In the genomic region with DNA sequence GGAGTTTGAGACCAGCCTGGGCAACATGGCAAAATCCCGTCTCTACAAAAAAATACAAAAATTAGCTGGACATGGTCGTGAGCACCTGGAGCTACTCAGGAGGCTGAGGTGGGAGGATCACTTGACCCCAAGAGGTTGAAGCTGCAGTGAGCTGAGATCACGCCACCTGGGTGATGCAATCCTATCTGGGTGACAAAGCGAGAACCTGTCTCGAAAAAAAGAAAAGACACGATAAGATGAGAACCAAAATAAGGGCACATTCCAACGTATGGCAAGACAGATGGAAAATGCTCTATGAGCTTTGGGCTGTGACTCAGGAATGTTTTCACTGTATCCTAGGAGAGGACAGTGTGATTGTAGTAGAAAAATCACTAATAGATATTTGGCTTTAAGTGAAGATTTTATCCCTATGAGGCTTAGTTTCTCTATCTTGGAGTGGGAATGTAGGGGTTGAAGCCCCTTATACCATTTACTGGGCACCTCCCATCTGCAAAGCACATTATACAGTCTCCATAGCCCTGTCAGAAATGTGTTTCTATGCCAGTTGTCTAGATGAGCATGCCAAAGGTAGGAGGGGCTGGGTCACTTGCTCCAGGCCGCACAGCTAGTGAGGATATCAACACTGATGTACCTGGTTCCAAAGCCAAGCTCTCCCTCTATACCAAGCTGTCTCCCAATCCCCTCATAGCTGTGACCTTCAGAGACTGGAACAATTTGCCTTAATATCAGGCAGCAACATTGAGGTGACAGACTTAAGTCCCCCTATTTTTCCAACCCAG, we compare ENCODE assay signal across 29 cellular contexts. TPM values are rescaled to one million over a fixed set of nuclear protein-coding genes. Genes with fewer than 3 reads are reported as not detected.
"Had no signal": no experiment of that assay in that cellular context is flagged by ENCODE, and none has a peak within 500 bp of the region (broad histone marks: within the 10 kb centered on the region; RNA-seq: fewer than 3 reads in every experiment).

No MANE protein-coding gene starts in this region.

- H3K9me3 ChIP-seq: ascending aorta, Peyer's patch had no signal

- FAIRE-seq: TTC549 had no signal

- H3K4me3 ChIP-seq: ascending aorta, cardiac muscle cell, MG63, Peyer's patch, SJCRH30, SK-N-MC had no signal

- H3K27ac ChIP-seq: ascending aorta, cardiac muscle cell, SJCRH30, SK-N-MC had no signal

- DNase-seq: activated CD4-positive, alpha-beta T cell treated with anti-CD3 and anti-CD28 coated beads for 36 hours; activated CD4-positive, alpha-beta T cell treated with anti-CD3 and anti-CD28 coated beads, Interleukin-2, amount 10 ng/mL, durations not matched to agents 7 days and 5 days; activated CD4-positive, alpha-beta T cell treated with anti-CD3 and anti-CD28 coated beads, Interleukin-2, amount 50 U/mL, for 48 hours; activated CD8-positive, alpha-beta T cell treated with anti-CD3 and anti-CD28 coated beads, Interleukin-2, amount 10 ng/mL, durations not matched to agents 7 days and 5 days; activated gamma-delta T cell; activated naive CD4-positive, alpha-beta T cell treated with Interleukin-2 at 50 U/mL for 16 hours; activated naive CD8-positive, alpha-beta T cell treated with anti-CD3 and anti-CD28 coated beads, Interleukin-2, amount 10 ng/mL, durations not matched to agents 7 days and 5 days; activated T-cell treated with anti-CD3 and anti-CD28 coated beads, Interleukin-2, amount 50 U/mL, for 24 hours; amygdala; Karpas-422; KBM-7; MG63; NCI-H1048; NCI-H1105 treated with DMSO at 0.1 percent for 48 hours; NCI-H1436; NCI-H1694; NCI-H1930; NCI-H2081 treated with DMSO at 0.1 percent for 48 hours; NCI-H226; NCI-H524 treated with DMSO at 0.1 percent for 48 hours; Peyer's patch; RPMI8226; SJCRH30 had no signal

- ATAC-seq: activated CD4-positive, alpha-beta T cell treated with anti-CD3 and anti-CD28 coated beads for 36 hours; activated CD4-positive, CD25-positive, alpha-beta regulatory T cell treated with anti-CD3 and anti-CD28 coated beads, Interleukin-2, amount 50 U/mL, for 24 hours; activated CD8-positive, alpha-beta T cell treated with anti-CD3 and anti-CD28 coated beads, Interleukin-2, amount 10 ng/mL, durations not matched to agents 7 days and 5 days had no signal

- H3K36me3 ChIP-seq: cardiac muscle cell had no signal

- H3K27me3 ChIP-seq: ascending aorta, cardiac muscle cell, MG63, Peyer's patch, SJCRH30 had no signal

RNA-seq across cellular contexts. Expression of gene NR2E3, which starts 53.6 kb away (rescaled TPM):
- total RNA-seq: activated CD4-positive, alpha-beta T cell treated with anti-CD3 and anti-CD28 coated beads for 36 hours; activated CD4-positive, alpha-beta T cell treated with anti-CD3 and anti-CD28 coated beads, Interleukin-2, amount 10 ng/mL, durations not matched to agents 7 days and 5 days; activated CD8-positive, alpha-beta T cell treated with anti-CD3 and anti-CD28 coated beads, Interleukin-2, amount 10 ng/mL, durations not matched to agents 7 days and 5 days; activated naive CD8-positive, alpha-beta T cell treated with anti-CD3 and anti-CD28 coated beads, Interleukin-2, amount 10 ng/mL, durations not matched to agents 7 days and 5 days; activated T-helper 2 cell treated with anti-CD3 and anti-CD28 coated beads, Interferon-gamma antibody, Interleukin-2, Interleukin-4, amounts not matched to agents 10 μg/mL and 5 μg/mL and 100 μg/mL, durations not matched to agents 14 hours and 24 hours and 36 hours; ascending aorta had no signal
- polyA plus RNA-seq: cardiac muscle cell had no signal
